Comparison of ENCODE assay signal across 1 cellular context in genomic region chr22:30636226-30637077, GRCh38.
TF ChIP-seq lines count a peak whose summit lies in the region.

No MANE protein-coding gene starts in this region.

TF ChIP-seq in HEK293, 187 proteins besides CTCF, POLR2A, EP300 and RAD21 (continued from another document):
- TF ChIP-seq ZNF670 (tag by site-specific recombination; IDR thresholded peaks at IDR 0.05; ENCODE audit: low read depth) (no peak), ZBTB7A (tag by site-specific recombination; IDR thresholded peaks at IDR 0.05; ENCODE audit: low read depth) (no peak), ZNF555 (tag by site-specific recombination; conservative IDR thresholded peaks at IDR 0.05) (no peak), PRDM6 (tag by site-specific recombination; IDR thresholded peaks at IDR 0.05) (no peak), ZSCAN18 (tag by site-specific recombination; IDR thresholded peaks at IDR 0.05) (no peak), ZNF654 (tag by site-specific recombination; IDR thresholded peaks at IDR 0.05; ENCODE audit: low read depth) (no peak), ZNF473 (tag by site-specific recombination; IDR thresholded peaks at IDR 0.05) (no peak), ZNF138 (tag by site-specific recombination; IDR thresholded peaks at IDR 0.05; ENCODE audit: borderline replicate concordance) (no peak), YY2 (tag by site-specific recombination; IDR thresholded peaks at IDR 0.05) (no peak), ZBTB48 (tag by site-specific recombination; IDR thresholded peaks at IDR 0.05) (no peak), HOXA7 (CRISPR knock-in tag; IDR thresholded peaks at IDR 0.05; ENCODE audit: borderline replicate concordance) (no peak), ZNF843 (tag by site-specific recombination; IDR thresholded peaks at IDR 0.05) (no peak), OSR2 (tag by site-specific recombination; IDR thresholded peaks at IDR 0.05) (no peak), ZBTB49 (tag by site-specific recombination; IDR thresholded peaks at IDR 0.05; ENCODE audit: low read depth) (no peak), KLF16 (tag by site-specific recombination; IDR thresholded peaks at IDR 0.05) (no peak), ZNF26 (tag by site-specific recombination; IDR thresholded peaks at IDR 0.05) (no peak), ZNF433 (tag by site-specific recombination; IDR thresholded peaks at IDR 0.05; ENCODE audit: low read depth) (no peak), INSM2 (tag by site-specific recombination; IDR thresholded peaks at IDR 0.05) (no peak), ZNF777 (tag by site-specific recombination; IDR thresholded peaks at IDR 0.05; ENCODE audit: borderline replicate concordance) (no peak), SCRT2 (tag by site-specific recombination; IDR thresholded peaks at IDR 0.05) (peak; percentile 82), ZBTB26 (tag by site-specific recombination; optimal IDR thresholded peaks at IDR 0.05) (no peak)
